Comparison of ENCODE assay signal across 9 cellular contexts in the genomic region with DNA sequence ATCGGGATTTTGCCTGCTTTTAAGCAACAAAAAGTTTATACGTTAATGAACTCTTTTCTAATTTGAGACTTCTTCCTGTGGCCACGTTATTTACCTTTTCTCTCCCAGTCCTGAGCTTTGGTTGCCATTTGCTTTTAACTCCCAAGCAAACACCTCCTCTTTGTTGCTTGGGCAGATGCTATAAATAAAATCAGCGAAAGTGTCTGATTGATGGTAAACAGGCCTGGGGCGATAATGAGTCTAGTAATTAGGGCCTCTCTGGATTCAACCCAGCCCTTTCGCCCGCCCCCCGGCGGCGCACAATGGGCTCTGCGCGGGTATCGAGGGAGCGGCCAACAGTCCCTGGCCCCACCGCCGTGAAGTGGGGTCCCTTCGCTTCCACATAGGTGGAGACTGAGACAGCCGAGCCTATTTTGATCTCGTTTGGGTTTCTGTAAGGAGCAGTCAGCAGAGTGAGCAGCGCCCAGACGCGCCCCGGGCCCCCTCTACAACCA. TPM values are rescaled to one million over a fixed set of nuclear protein-coding genes. Genes with fewer than 3 reads are reported as not detected.
DNase-seq lines count a peak whose midpoint lies in the region; ATAC-seq and TF ChIP-seq lines count a peak whose summit lies in the region.
"Had no signal": no experiment of that assay in that cellular context is flagged by ENCODE, and none has a peak within 500 bp of the region (broad histone marks: within the 10 kb centered on the region; RNA-seq: fewer than 3 reads in every experiment).

No MANE protein-coding gene starts in this region.

- H3K4me2 ChIP-seq in SU-DHL-6 (ENCODE audit: low read depth, low read length, poor library complexity, severe bottlenecking) = peak overlapping the region; percentile 70

- H3K9me3 ChIP-seq in HUES6 (ENCODE audit: control insufficient read depth, insufficient read depth, low read depth, low read length) (no peaks in the 10 kb centered on the region), SU-DHL-6 (ENCODE audit: insufficient read depth, low read length) (no peaks in the 10 kb centered on the region)

- H3K4me3 ChIP-seq in HUES6 (ENCODE audit: low read depth, low read length) (peak overlapping the region; percentile 78), SU-DHL-6 (ENCODE audit: insufficient read depth, low read length, poor library complexity, severe bottlenecking) (peak overlapping the region; percentile 69), retinal pigment epithelial cell (ENCODE audit: low read length) (peak overlapping the region; percentile 82)

- H3K36me3 ChIP-seq in HUES6 (ENCODE audit: control insufficient read depth, insufficient read depth, low read length) (no peaks in the 10 kb centered on the region), SU-DHL-6 (ENCODE audit: low read length) (no peaks in the 10 kb centered on the region)

- peak; percentile 7 for ATAC-seq in GM19452 (IDR thresholded peaks at IDR 0.05; ENCODE audit: unreplicated experiment)

- peak; percentile 48 for DNase-seq in germinal center (ENCODE audit: low spot score)
- no peak for DNase-seq in retinal pigment epithelial cell (ENCODE audit: low read depth)
- no peak for DNase-seq in UCSD-AML1 (lab: John Stamatoyannopoulos, UW; ENCODE audit: unreplicated experiment)
- no peak for DNase-seq in H4 (ENCODE audit: low spot score)

- peak overlapping the region; percentile 79 for H2AFZ ChIP-seq in SU-DHL-6 (ENCODE audit: low read depth, low read length, severe bottlenecking)

- H3K27ac ChIP-seq in C4-2B (peak overlapping the region; percentile 72), HUES6 (ENCODE audit: low read depth, low read length) (no peak overlapping the region), SU-DHL-6 (ENCODE audit: low read depth, low read length) (no peak overlapping the region)

- TF ChIP-seq CTCF in C4-2B (conservative IDR thresholded peaks at IDR 0.05) (no peak), SU-DHL-6 (IDR thresholded peaks at IDR 0.05; ENCODE audit: insufficient read depth, low read length, poor library complexity, severe bottlenecking) (no peak), retinal pigment epithelial cell (conservative IDR thresholded peaks at IDR 0.05; ENCODE audit: low read depth, low read length) (peak; percentile 37)

- no peaks in the 10 kb centered on the region for H3K9me2 ChIP-seq in SU-DHL-6 (replicated peaks; ENCODE audit: insufficient read depth, low read length)

- peaks cover 7% of the 10 kb centered on the region for H3K4me1 ChIP-seq in HUES6 (ENCODE audit: control insufficient read depth, insufficient read depth, low read length)

- H3F3A ChIP-seq in SU-DHL-6 (ENCODE audit: insufficient read depth) = no peaks in the 10 kb centered on the region

- H4K20me1 ChIP-seq in SU-DHL-6 (ENCODE audit: low read depth, low read length) = no peaks in the 10 kb centered on the region

- H3K9ac ChIP-seq in HUES6 (ENCODE audit: low read length) = peak overlapping the region; percentile 66
- peak overlapping the region; percentile 74 for H3K9ac ChIP-seq in SU-DHL-6 (ENCODE audit: low read length)

- 0 out of 2 replicates have a peak, but pooled peaks cover 12% of the 10 kb centered on the region for H3K79me2 ChIP-seq in SU-DHL-6 (ENCODE audit: insufficient read depth, low read length)

- H3K27me3 ChIP-seq in HUES6 (ENCODE audit: control insufficient read depth, insufficient read depth, low read length) (peaks cover 15% of the 10 kb centered on the region), SU-DHL-6 (ENCODE audit: low read length) (no peaks in the 10 kb centered on the region)

RNA-seq across cellular contexts. Expression of a gene that starts 0.8 kb away (rescaled TPM):
- total RNA-seq in H4 (2014; rRNA removed; shearing (Covaris generic)) = 2.5 and 4.6 TPM in 2 replicates
- total RNA-seq: LHCN-M2 had no signal

RNA-seq across cellular contexts. Expression of a gene that starts 53.2 kb away (rescaled TPM):
- 61.4 and 97.0 TPM in 2 replicates for total RNA-seq in H4 (2014; rRNA removed; shearing (Covaris generic))
